ENCODE assay signal across 8 cellular contexts in genomic region chr14:74257988-74258704, GRCh38. TPM values are rescaled to one million over a fixed set of nuclear protein-coding genes. Genes with fewer than 3 reads are reported as not detected.
DNase-seq lines count a peak whose midpoint lies in the region; ATAC-seq and TF ChIP-seq lines count a peak whose summit lies in the region.

No MANE protein-coding gene starts in this region.

- no peaks in the 10 kb centered on the region for H4K20me1 ChIP-seq in Loucy (ENCODE audit: insufficient read depth, low read length, poor library complexity, severe bottlenecking)

- H3K27ac ChIP-seq in coronary artery = no peak overlapping the region
- peak overlapping the region; percentile 51 for H3K27ac ChIP-seq in naive thymus-derived CD4-positive, alpha-beta T cell (ENCODE audit: low read depth, low read length)

- peaks cover 0 to 7% (median 4%) of the 10 kb centered on the region in 7 donors for H3K4me1 Mint-ChIP-seq in naive thymus-derived CD4-positive, alpha-beta T cell

- POLR2A ChIA-PET in naive thymus-derived CD4-positive, alpha-beta T cell (lab: Charles Lee) = no interaction called here

- H3K79me2 ChIP-seq in Loucy (ENCODE audit: insufficient read depth, low read length) = no peaks in the 10 kb centered on the region

- no peaks in the 10 kb centered on the region for H3K36me3 Mint-ChIP-seq in naive thymus-derived CD4-positive, alpha-beta T cell

- DNase-seq in AG09309 (ENCODE audit: low read depth) = no peak
- no peak for DNase-seq in coronary artery (ENCODE audit: low spot score)
- no peak for DNase-seq in naive thymus-derived CD4-positive, alpha-beta T cell
- DNase-seq in NCI-H2081 (lab: John Stamatoyannopoulos, UW) = no peak
- DNase-seq in COLO668 (lab: John Stamatoyannopoulos, UW; ENCODE audit: unreplicated experiment) = no peak
- DNase-seq in NCI-H526 treated with DMSO at 0.1 percent for 48 hours (lab: John Stamatoyannopoulos, UW) = no peak

- H3K9me3 Mint-ChIP-seq in naive thymus-derived CD4-positive, alpha-beta T cell = no peaks in the 10 kb centered on the region

- peak overlapping the region; percentile 80 to 89 (median 84) for H3K4me3 Mint-ChIP-seq in naive thymus-derived CD4-positive, alpha-beta T cell

- no peaks in the 10 kb centered on the region for H3K9me2 ChIP-seq in Loucy (replicated peaks; ENCODE audit: low read depth, low read length)

- no peaks in the 10 kb centered on the region for H3K9me3 ChIP-seq in Loucy (ENCODE audit: insufficient read depth, low read depth, low read length)
- H3K9me3 ChIP-seq in naive thymus-derived CD4-positive, alpha-beta T cell (ENCODE audit: control insufficient read depth in 2 of 3, low read length in 3 of 3) = no peaks in the 10 kb centered on the region

- CTCF ChIA-PET in naive thymus-derived CD4-positive, alpha-beta T cell (lab: Charles Lee) = interaction anchor here (1.4 kb wide), 1 partner anchor 10 kb away, joined by 4 read pairs; no protein-coding TSS in a partner anchor

- ATAC-seq in naive thymus-derived CD4-positive, alpha-beta T cell = no peak
- no peak for ATAC-seq in HG02885 (IDR thresholded peaks at IDR 0.05; ENCODE audit: poor library complexity, unreplicated experiment)

- peaks cover 0 to 46% (median 0%) of the 10 kb centered on the region in 5 donors for H3K27me3 Mint-ChIP-seq in naive thymus-derived CD4-positive, alpha-beta T cell

- H2AFZ ChIP-seq in Loucy (ENCODE audit: low read length) = peak overlapping the region; percentile 96

- TF ChIP-seq CTCF in AG09309 (IDR thresholded peaks at IDR 0.05; ENCODE audit: control insufficient read depth, insufficient read depth, low read depth, low read length, missing control alignments) (no peak), Loucy (conservative IDR thresholded peaks at IDR 0.05; ENCODE audit: low read length) (no peak), coronary artery (IDR thresholded peaks at IDR 0.05) (no peak)

- no peak overlapping the region for H3K27ac Mint-ChIP-seq in naive thymus-derived CD4-positive, alpha-beta T cell

- peak overlapping the region; percentile 95 for H3K4me2 ChIP-seq in Loucy (ENCODE audit: low read depth, low read length, poor library complexity, severe bottlenecking)

- H3F3A ChIP-seq in Loucy (ENCODE audit: low read depth) = no peaks in the 10 kb centered on the region

- intact Hi-C loops in naive thymus-derived CD4-positive, alpha-beta T cell (cut with micrococcal nuclease) = loop anchor here (1.0 kb wide), 3 partner anchors 44 to 239 kb away; partner anchors contain the start of genes ABCD4 (in 1 of the 2), BBOF1 (in 1 of the 2) and ENTPD5 (in 1 of the 2)

- H3K27me3 ChIP-seq in Loucy (ENCODE audit: insufficient read depth, low read length, poor library complexity, severe bottlenecking) = no peaks in the 10 kb centered on the region
- no peaks in the 10 kb centered on the region for H3K27me3 ChIP-seq in naive thymus-derived CD4-positive, alpha-beta T cell (ENCODE audit: control insufficient read depth in 2 of 2, insufficient read depth in 2 of 2, low read length in 2 of 2)

- peaks cover 9% of the 10 kb centered on the region for H3K4me1 ChIP-seq in Loucy (ENCODE audit: insufficient read depth, low read length, poor library complexity, severe bottlenecking)
- peaks cover 0 to 5% of the 10 kb centered on the region in 2 donors for H3K4me1 ChIP-seq in naive thymus-derived CD4-positive, alpha-beta T cell (ENCODE audit: control insufficient read depth in 2 of 2, insufficient read depth in 2 of 2, low read length in 2 of 2)

- H3K9ac ChIP-seq in Loucy (ENCODE audit: low read depth, low read length, poor library complexity, severe bottlenecking) = peak overlapping the region; percentile 68

- H3K4me3 ChIP-seq in AG09309 (ENCODE audit: control insufficient read depth, low read depth, low read length) (peak overlapping the region; percentile 51), Loucy (ENCODE audit: low read length, poor library complexity, severe bottlenecking) (peak overlapping the region; percentile 75), coronary artery (peak overlapping the region; percentile 73)
- H3K4me3 ChIP-seq in naive thymus-derived CD4-positive, alpha-beta T cell (ENCODE audit: low read length) = peak overlapping the region; percentile 64

- H3K36me3 ChIP-seq in Loucy (ENCODE audit: insufficient read depth, low read length) = no peaks in the 10 kb centered on the region
- peaks cover 0 to 3% (median 0%) of the 10 kb centered on the region in 3 experiments for H3K36me3 ChIP-seq in naive thymus-derived CD4-positive, alpha-beta T cell (ENCODE audit: control insufficient read depth in 2 of 3, insufficient read depth in 3 of 3, low read length in 3 of 3)

RNA-seq across cellular contexts. Expression of gene VSX2, which starts 18.9 kb away (rescaled TPM):
- total RNA-seq in naive thymus-derived CD4-positive, alpha-beta T cell = not detected
- not detected for polyA plus RNA-seq in naive thymus-derived CD4-positive, alpha-beta T cell

RNA-seq across cellular contexts. Expression of gene ABCD4, which starts 44.6 kb away (rescaled TPM):
- total RNA-seq in naive thymus-derived CD4-positive, alpha-beta T cell = 100 to 1,000 TPM in 1 of 5 experiments, 10 to 100 TPM in 4; 57.6 to 109 (median 68.2) TPM
- 10 to 100 TPM; 26.1 to 32.1 TPM for polyA plus RNA-seq in naive thymus-derived CD4-positive, alpha-beta T cell
